Comparison of ENCODE assay signal across 30 cellular contexts in the genomic region with DNA sequence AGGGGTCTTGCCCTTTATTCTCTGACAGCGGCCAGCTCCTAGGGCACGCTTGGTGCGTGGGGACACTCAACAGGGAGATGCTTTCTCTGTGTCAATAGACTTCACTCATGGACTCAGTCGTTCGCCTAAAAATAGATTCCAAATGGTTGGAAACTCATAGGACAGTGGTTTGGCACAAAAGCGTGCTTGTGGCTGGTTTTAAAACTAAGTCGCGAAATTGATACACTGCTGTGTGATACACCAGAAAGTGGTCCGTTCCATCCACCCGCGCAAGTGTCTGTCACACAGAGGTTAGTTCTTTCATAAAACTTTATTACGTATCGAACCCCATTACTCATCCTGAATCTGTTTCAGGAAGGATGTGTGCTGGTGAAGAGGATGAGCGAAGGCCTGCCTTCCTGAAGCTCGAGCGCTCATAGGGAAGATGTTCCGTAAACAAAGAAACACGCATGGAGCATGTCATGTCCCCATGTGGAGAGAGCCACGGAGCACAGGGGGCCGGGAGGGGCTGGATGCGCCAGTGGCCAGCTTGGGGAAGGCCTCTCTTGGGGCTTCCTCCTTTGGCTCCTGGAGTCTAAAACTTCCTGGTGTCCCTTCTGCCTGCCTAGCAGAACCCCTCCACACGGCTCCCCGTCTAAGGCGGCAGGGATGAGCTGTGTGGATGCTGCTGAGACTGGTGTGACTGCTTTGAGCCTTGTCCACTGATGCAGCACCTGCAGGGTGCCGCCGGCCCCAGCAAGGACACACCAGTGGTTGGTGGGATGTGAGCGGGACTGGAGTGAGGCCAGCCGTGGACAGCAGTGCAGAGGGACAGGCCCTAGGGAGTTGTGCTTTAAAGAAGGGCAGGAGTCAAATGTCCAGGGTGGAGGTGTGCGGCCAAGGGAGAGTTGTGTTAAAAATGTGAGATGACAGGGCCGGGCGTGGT.
"Had no signal": no experiment of that assay in that cellular context is flagged by ENCODE, and none has a peak within 500 bp of the region (broad histone marks: within the 10 kb centered on the region; RNA-seq: fewer than 3 reads in every experiment).

No MANE protein-coding gene starts in this region.

- DNase-seq: activated CD4-positive, alpha-beta memory T cell treated with anti-CD3 and anti-CD28 coated beads, Interleukin-2, amount 10 ng/mL, durations not matched to agents 7 days and 5 days; activated CD4-positive, alpha-beta T cell treated with anti-CD3 and anti-CD28 coated beads for 1 hour; activated CD4-positive, alpha-beta T cell treated with anti-CD3 and anti-CD28 coated beads, Interleukin-2, amount 10 ng/mL, durations not matched to agents 7 days and 5 days; activated naive CD4-positive, alpha-beta T cell; activated naive CD8-positive, alpha-beta T cell treated with anti-CD3 and anti-CD28 coated beads for 36 hours; activated T-cell treated with anti-CD3 and anti-CD28 coated beads, Interleukin-2, amount 50 U/mL, for 4 hours; adrenal gland; aorta; body of pancreas; dorsolateral prefrontal cortex; effector memory CD4-positive, alpha-beta T cell; gastrocnemius medialis; glutamatergic neuron; left ventricle myocardium superior; mammary epithelial cell; midbrain; naive thymus-derived CD8-positive, alpha-beta T cell; psoas muscle; stimulated activated CD4-positive, alpha-beta T cell treated with anti-CD3 and anti-CD28 coated beads, Interleukin-4, amount 100 ng/mL, for 1 hour; stomach; T-helper 17 cell; T1000; thyroid gland; WERI-Rb-1 had no signal

- H3K27ac ChIP-seq: adrenal gland, body of pancreas, cardiac muscle cell, coronary artery, gastrocnemius medialis, pancreas, psoas muscle, stomach, thyroid gland, WERI-Rb-1 had no signal

- ATAC-seq: activated T-cell treated with anti-CD3 and anti-CD28 coated beads, Interleukin-2, amount 50 U/mL, for 4 hours; activated T-helper 17 cell treated with anti-CD3 and anti-CD28 coated beads, Interleukin-2, amount 50 U/mL, for 72 hours; body of pancreas; gastrocnemius medialis; left ventricle myocardium superior; naive thymus-derived CD8-positive, alpha-beta T cell; pancreas; psoas muscle; SK-N-SH treated with all-trans-retinoic acid at 6 μM for 48 hours; stimulated activated effector memory CD8-positive, alpha-beta T cell treated with anti-CD3 and anti-CD28 coated beads, Interleukin-12 subunit alpha, Interleukin-12 subunit beta, amount 100 ng/mL, for 72 hours; T-helper 17 cell had no signal

- H3K36me3 Mint-ChIP-seq: activated naive CD8-positive, alpha-beta T cell treated with anti-CD3 and anti-CD28 coated beads for 36 hours; stimulated activated effector memory CD8-positive, alpha-beta T cell treated with anti-CD3 and anti-CD28 coated beads, Interleukin-12 subunit alpha, Interleukin-12 subunit beta, amount 100 ng/mL, for 72 hours had no signal

- H3K4me3 Mint-ChIP-seq: activated CD4-positive, alpha-beta memory T cell treated with anti-CD3 and anti-CD28 coated beads, Interleukin-2, amount 10 ng/mL, durations not matched to agents 7 days and 5 days; activated CD4-positive, alpha-beta T cell treated with anti-CD3 and anti-CD28 coated beads, Interleukin-2, amount 10 ng/mL, durations not matched to agents 7 days and 5 days; activated naive CD8-positive, alpha-beta T cell treated with anti-CD3 and anti-CD28 coated beads for 36 hours; activated T-cell treated with anti-CD3 and anti-CD28 coated beads, Interleukin-2, amount 50 U/mL, for 4 hours; activated T-helper 17 cell treated with anti-CD3 and anti-CD28 coated beads, Interleukin-2, amount 50 U/mL, for 72 hours; naive thymus-derived CD8-positive, alpha-beta T cell; stimulated activated effector memory CD8-positive, alpha-beta T cell treated with anti-CD3 and anti-CD28 coated beads, Interleukin-12 subunit alpha, Interleukin-12 subunit beta, amount 100 ng/mL, for 72 hours; T-helper 17 cell had no signal

- H3K4me1 Mint-ChIP-seq: activated CD4-positive, alpha-beta memory T cell treated with anti-CD3 and anti-CD28 coated beads, Interleukin-2, amount 10 ng/mL, durations not matched to agents 7 days and 5 days; activated CD4-positive, alpha-beta T cell treated with anti-CD3 and anti-CD28 coated beads, Interleukin-2, amount 10 ng/mL, durations not matched to agents 7 days and 5 days; activated T-helper 17 cell treated with anti-CD3 and anti-CD28 coated beads, Interleukin-2, amount 50 U/mL, for 72 hours; naive thymus-derived CD8-positive, alpha-beta T cell had no signal

- H3K27me3 Mint-ChIP-seq: activated T-helper 17 cell treated with anti-CD3 and anti-CD28 coated beads, Interleukin-2, amount 50 U/mL, for 72 hours had no signal

- H3K27ac Mint-ChIP-seq: activated CD4-positive, alpha-beta memory T cell treated with anti-CD3 and anti-CD28 coated beads, Interleukin-2, amount 10 ng/mL, durations not matched to agents 7 days and 5 days; activated CD4-positive, alpha-beta T cell treated with anti-CD3 and anti-CD28 coated beads, Interleukin-2, amount 10 ng/mL, durations not matched to agents 7 days and 5 days; activated naive CD8-positive, alpha-beta T cell treated with anti-CD3 and anti-CD28 coated beads for 36 hours; activated T-helper 17 cell treated with anti-CD3 and anti-CD28 coated beads, Interleukin-2, amount 50 U/mL, for 72 hours; naive thymus-derived CD8-positive, alpha-beta T cell; stimulated activated effector memory CD8-positive, alpha-beta T cell treated with anti-CD3 and anti-CD28 coated beads, Interleukin-12 subunit alpha, Interleukin-12 subunit beta, amount 100 ng/mL, for 72 hours; T-helper 17 cell had no signal

- H3K9me3 Mint-ChIP-seq: activated CD4-positive, alpha-beta memory T cell treated with anti-CD3 and anti-CD28 coated beads, Interleukin-2, amount 10 ng/mL, durations not matched to agents 7 days and 5 days; activated CD4-positive, alpha-beta T cell treated with anti-CD3 and anti-CD28 coated beads, Interleukin-2, amount 10 ng/mL, durations not matched to agents 7 days and 5 days; activated naive CD8-positive, alpha-beta T cell treated with anti-CD3 and anti-CD28 coated beads for 36 hours; activated T-cell treated with anti-CD3 and anti-CD28 coated beads, Interleukin-2, amount 50 U/mL, for 4 hours; activated T-helper 17 cell treated with anti-CD3 and anti-CD28 coated beads, Interleukin-2, amount 50 U/mL, for 72 hours; stimulated activated effector memory CD8-positive, alpha-beta T cell treated with anti-CD3 and anti-CD28 coated beads, Interleukin-12 subunit alpha, Interleukin-12 subunit beta, amount 100 ng/mL, for 72 hours had no signal
